In the genomic region with DNA sequence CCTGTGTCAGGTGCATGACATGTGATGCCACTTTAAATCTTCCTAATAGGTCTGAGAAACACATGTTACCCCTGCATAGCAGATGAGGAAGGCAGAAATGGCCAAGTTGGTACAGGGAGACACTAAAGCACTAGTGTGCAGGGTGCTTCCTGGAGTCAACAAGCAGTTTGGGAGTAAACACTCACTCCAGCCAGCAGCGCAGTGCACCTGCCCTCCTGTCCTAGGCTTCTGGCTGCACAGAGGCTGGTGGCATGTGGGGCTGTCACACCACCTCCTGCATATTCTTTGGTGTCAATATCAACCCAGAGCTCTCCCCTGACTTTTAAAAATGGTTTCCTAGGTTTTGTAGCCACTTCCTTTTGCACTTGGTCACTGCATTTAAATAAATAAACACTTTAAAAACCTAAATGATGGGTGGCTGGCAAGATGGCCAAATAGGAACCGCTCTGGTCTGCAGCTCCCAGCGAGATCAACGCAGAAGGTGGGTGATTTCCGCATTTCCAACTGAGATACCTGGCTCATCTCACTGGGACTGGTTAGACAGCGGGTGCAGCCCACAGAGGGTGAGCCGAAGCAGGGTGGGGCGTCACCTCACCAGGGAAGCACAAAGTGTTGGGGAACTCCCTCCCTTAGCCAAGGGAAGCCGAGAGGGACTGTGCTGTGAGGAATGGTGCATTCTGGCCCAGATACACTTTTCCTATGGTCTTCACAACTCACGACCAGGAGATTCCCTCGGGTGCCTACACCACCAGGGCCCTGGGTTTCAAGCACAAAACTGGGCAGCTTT, we compare ENCODE assay signal across 17 cellular contexts. TPM values are rescaled to one million over a fixed set of nuclear protein-coding genes. Genes with fewer than 3 reads are reported as not detected.
"Had no signal": no experiment of that assay in that cellular context is flagged by ENCODE, and none has a peak within 500 bp of the region (broad histone marks: within the 10 kb centered on the region; RNA-seq: fewer than 3 reads in every experiment).

No MANE protein-coding gene starts in this region.

- DNase-seq: activated B cell treated with CpG ODN at 0.5 μM for 24 hours; activated CD4-positive, alpha-beta T cell treated with anti-CD3 and anti-CD28 coated beads, Interleukin-2, amount 50 U/mL, for 1 hour; activated naive CD4-positive, alpha-beta T cell treated with anti-CD3 and anti-CD28 coated beads for 36 hours; activated naive CD8-positive, alpha-beta T cell treated with anti-CD3 and anti-CD28 coated beads, Interleukin-2, amount 50 U/mL, for 24 hours; activated T-cell treated with anti-CD3 and anti-CD28 coated beads, Interleukin-2, amount 50 U/mL, for 1 hour; aorta; effector CD8-positive, alpha-beta T cell; gastrocnemius medialis; heart right ventricle; stimulated activated CD4-positive, alpha-beta T cell treated with anti-CD3 and anti-CD28 coated beads, Interleukin-1b, Interleukin-23, amount 100 ng/mL, for 48 hours; stimulated activated naive CD8-positive, alpha-beta T cell treated with anti-CD3 and anti-CD28 coated beads, Interleukin-15, amount 100 ng/mL, for 72 hours; upper lobe of left lung had no signal

- H3K27ac Mint-ChIP-seq: activated B cell treated with CpG ODN at 0.5 μM for 24 hours; activated naive CD4-positive, alpha-beta T cell treated with anti-CD3 and anti-CD28 coated beads for 36 hours; activated naive CD8-positive, alpha-beta T cell treated with anti-CD3 and anti-CD28 coated beads, Interleukin-2, amount 50 U/mL, for 24 hours; activated T-helper 2 cell treated with anti-CD3 and anti-CD28 coated beads, Interferon-gamma antibody, Interleukin-2, Interleukin-4, amounts not matched to agents 10 μg/mL and 5 μg/mL and 100 μg/mL, durations not matched to agents 14 hours and 24 hours and 36 hours; T-helper 2 cell treated with Interferon-gamma antibody and Interleukin-4, amounts not matched to agents 5 μg/mL and 100 μg/mL, for 36 hours had no signal

- H3K4me3 Mint-ChIP-seq: activated B cell treated with CpG ODN at 0.5 μM for 24 hours; activated naive CD4-positive, alpha-beta T cell treated with anti-CD3 and anti-CD28 coated beads for 36 hours; activated naive CD8-positive, alpha-beta T cell treated with anti-CD3 and anti-CD28 coated beads, Interleukin-2, amount 50 U/mL, for 24 hours; stimulated activated naive CD8-positive, alpha-beta T cell treated with anti-CD3 and anti-CD28 coated beads, Interleukin-15, amount 100 ng/mL, for 72 hours; T-helper 2 cell treated with Interferon-gamma antibody and Interleukin-4, amounts not matched to agents 5 μg/mL and 100 μg/mL, for 36 hours had no signal

- H3K9me3 Mint-ChIP-seq: activated B cell treated with CpG ODN at 0.5 μM for 24 hours; activated naive CD4-positive, alpha-beta T cell treated with anti-CD3 and anti-CD28 coated beads for 36 hours; activated naive CD8-positive, alpha-beta T cell treated with anti-CD3 and anti-CD28 coated beads, Interleukin-2, amount 50 U/mL, for 24 hours; activated T-helper 2 cell treated with anti-CD3 and anti-CD28 coated beads, Interferon-gamma antibody, Interleukin-2, Interleukin-4, amounts not matched to agents 10 μg/mL and 5 μg/mL and 100 μg/mL, durations not matched to agents 14 hours and 24 hours and 36 hours; stimulated activated naive CD8-positive, alpha-beta T cell treated with anti-CD3 and anti-CD28 coated beads, Interleukin-15, amount 100 ng/mL, for 72 hours; T-helper 2 cell treated with Interferon-gamma antibody and Interleukin-4, amounts not matched to agents 5 μg/mL and 100 μg/mL, for 36 hours had no signal

- H3K4me1 Mint-ChIP-seq: activated B cell treated with CpG ODN at 0.5 μM for 24 hours had no signal

- ATAC-seq: activated naive CD8-positive, alpha-beta T cell treated with anti-CD3 and anti-CD28 coated beads, Interleukin-2, amount 50 U/mL, for 24 hours; gastrocnemius medialis; heart right ventricle; stimulated activated naive CD8-positive, alpha-beta T cell treated with anti-CD3 and anti-CD28 coated beads, Interleukin-15, amount 100 ng/mL, for 72 hours had no signal

RNA-seq across cellular contexts. Expression of a gene that starts 33.5 kb away (rescaled TPM):
- total RNA-seq: activated naive CD4-positive, alpha-beta T cell treated with anti-CD3 and anti-CD28 coated beads for 36 hours; aorta; gastrocnemius medialis; heart right ventricle; lung microvascular endothelial cell; renal cortical epithelial cell; temporal lobe; upper lobe of left lung had no signal
